ENCODE assay signal across 22 cellular contexts in genomic region chrX:71158603-71159002, GRCh38. TPM values are rescaled to one million over a fixed set of nuclear protein-coding genes. Genes with fewer than 3 reads are reported as not detected.
DNase-seq lines count a peak whose midpoint lies in the region; ATAC-seq and TF ChIP-seq lines count a peak whose summit lies in the region.
"Had no signal": no experiment of that assay in that cellular context is flagged by ENCODE, and none has a peak within 500 bp of the region (broad histone marks: within the 10 kb centered on the region; RNA-seq: fewer than 3 reads in every experiment).

No MANE protein-coding gene starts in this region.

- peak overlapping the region in 1 of 4 donors; percentile 50 for H3K4me3 Mint-ChIP-seq in CD4-positive, CD25-positive, alpha-beta regulatory T cell
- H3K4me3 Mint-ChIP-seq in central memory CD8-positive, alpha-beta T cell, result no peak overlapping the region
- H3K4me3 Mint-ChIP-seq in endothelial cell (ENCODE audit: unreplicated experiment), result peak overlapping the region; percentile 39
- H3K4me3 Mint-ChIP-seq: CD14-positive monocyte; CD4-positive, alpha-beta T cell; CD8-positive, alpha-beta T cell had no signal

- CTCF ChIA-PET in HEK293 (lab: Yijun Ruan, JAX), result no interaction called here

- DNase-seq in CD4-positive, CD25-positive, alpha-beta regulatory T cell, result no peak
- DNase-seq in central memory CD8-positive, alpha-beta T cell (ENCODE audit: low spot score in 2 of 2), result no peak
- DNase-seq in endothelial cell (ENCODE audit: low spot score) (no peak), NOMO-1 treated with DMSO at 0.1 percent for 48 hours (lab: John Stamatoyannopoulos, UW; ENCODE audit: unreplicated experiment) (no peak)
- no peak for DNase-seq in effector memory CD4-positive, alpha-beta T cell
- DNase-seq in activated T-cell treated with anti-CD3 and anti-CD28 coated beads, Interleukin-2, amount 50 U/mL, for 1 hour, result no peak
- DNase-seq: 8988T; ACHN; BE2C; C1 segment of cervical spinal cord; Caco-2; Calu3; CD4-positive, alpha-beta T cell; CD8-positive, alpha-beta T cell; DMS79 treated with DMSO at 0.1 percent for 48 hours; GF-D8 had no signal

- no peaks in the 10 kb centered on the region for H3K9me3 ChIP-seq in CD4-positive, CD25-positive, alpha-beta regulatory T cell (ENCODE audit: control insufficient read depth in 2 of 2, low read length in 2 of 2)
- H3K9me3 ChIP-seq in HEK293 (ENCODE audit: control insufficient read depth, insufficient read depth, low read depth, low read length), result no peaks in the 10 kb centered on the region
- H3K9me3 ChIP-seq in effector memory CD4-positive, alpha-beta T cell (ENCODE audit: control insufficient read depth, low read length), result no peaks in the 10 kb centered on the region
- H3K9me3 ChIP-seq: BE2C, BLaER1, Caco-2 had no signal

- no peak overlapping the region for H3K27ac ChIP-seq in CD4-positive, CD25-positive, alpha-beta regulatory T cell (ENCODE audit: insufficient read depth, low read length, poor library complexity, severe bottlenecking)
- H3K27ac ChIP-seq in HEK293 (ENCODE audit: extremely low read depth, low read depth, low read length), result no peak overlapping the region
- H3K27ac ChIP-seq in effector memory CD4-positive, alpha-beta T cell (ENCODE audit: insufficient read depth, low read length, poor library complexity, severe bottlenecking), result no peak overlapping the region
- H3K27ac ChIP-seq: BLaER1 had no signal

- peak overlapping the region in 2 of 3 donors; percentile 39 to 45 for H3K27ac Mint-ChIP-seq in CD4-positive, CD25-positive, alpha-beta regulatory T cell
- H3K27ac Mint-ChIP-seq in central memory CD8-positive, alpha-beta T cell (ENCODE audit: low read depth), result peak overlapping the region; percentile 69
- no peak overlapping the region for H3K27ac Mint-ChIP-seq in endothelial cell (ENCODE audit: unreplicated experiment)
- H3K27ac Mint-ChIP-seq: CD8-positive, alpha-beta T cell had no signal

- peaks cover 4% of the 10 kb centered on the region for H3K36me3 ChIP-seq in CD4-positive, CD25-positive, alpha-beta regulatory T cell (ENCODE audit: control insufficient read depth, insufficient read depth, low read length)
- no peaks in the 10 kb centered on the region for H3K36me3 ChIP-seq in HEK293 (ENCODE audit: control insufficient read depth in 2 of 2, insufficient read depth in 1 of 2, low read length in 2 of 2)
- H3K36me3 ChIP-seq in effector memory CD4-positive, alpha-beta T cell (ENCODE audit: control insufficient read depth, insufficient read depth, low read length), result no peaks in the 10 kb centered on the region
- H3K36me3 ChIP-seq: BE2C, BLaER1 had no signal

- H3K27me3 ChIP-seq in CD4-positive, CD25-positive, alpha-beta regulatory T cell (ENCODE audit: control insufficient read depth, insufficient read depth, low read length), result no peaks in the 10 kb centered on the region
- H3K27me3 ChIP-seq in effector memory CD4-positive, alpha-beta T cell (replicated peaks; ENCODE audit: control insufficient read depth, insufficient read depth, low read length, poor library complexity, severe bottlenecking), result no peaks in the 10 kb centered on the region
- H3K27me3 ChIP-seq: BE2C had no signal

- peaks cover 0 to 15% (median 6%) of the 10 kb centered on the region in 4 donors for H3K4me1 Mint-ChIP-seq in CD4-positive, CD25-positive, alpha-beta regulatory T cell
- H3K4me1 Mint-ChIP-seq in central memory CD8-positive, alpha-beta T cell, result peaks cover 11% of the 10 kb centered on the region
- H3K4me1 Mint-ChIP-seq in endothelial cell (ENCODE audit: unreplicated experiment), result peaks cover 4% of the 10 kb centered on the region

- no peaks in the 10 kb centered on the region for H3K9me3 Mint-ChIP-seq in CD4-positive, CD25-positive, alpha-beta regulatory T cell
- H3K9me3 Mint-ChIP-seq in central memory CD8-positive, alpha-beta T cell, result no peaks in the 10 kb centered on the region
- no peaks in the 10 kb centered on the region for H3K9me3 Mint-ChIP-seq in endothelial cell (ENCODE audit: unreplicated experiment)
- H3K9me3 Mint-ChIP-seq: CD4-positive, alpha-beta T cell; CD8-positive, alpha-beta T cell had no signal

- TF ChIP-seq CTCF in HEK293 (tag by site-specific recombination; IDR thresholded peaks at IDR 0.05), result no peak
- TF ChIP-seq CTCF in endothelial cell (IDR thresholded peaks at IDR 0.05; ENCODE audit: unreplicated experiment), result no peak

- ATAC-seq in CD4-positive, CD25-positive, alpha-beta regulatory T cell (ENCODE audit: low read depth in 2 of 2), result no peak
- ATAC-seq in central memory CD8-positive, alpha-beta T cell (replicated peaks; ENCODE audit: extremely low read depth, poor library complexity, severe bottlenecking), result no peak
- no peak for ATAC-seq in HG02623 (IDR thresholded peaks at IDR 0.05; ENCODE audit: unreplicated experiment)

- H3K27me3 Mint-ChIP-seq in CD4-positive, CD25-positive, alpha-beta regulatory T cell, result no peaks in the 10 kb centered on the region
- no peaks in the 10 kb centered on the region for H3K27me3 Mint-ChIP-seq in central memory CD8-positive, alpha-beta T cell
- peaks cover 4% of the 10 kb centered on the region for H3K27me3 Mint-ChIP-seq in endothelial cell (ENCODE audit: unreplicated experiment)
- H3K27me3 Mint-ChIP-seq: CD4-positive, alpha-beta T cell had no signal

- no peak overlapping the region for H3K4me3 ChIP-seq in CD4-positive, CD25-positive, alpha-beta regulatory T cell (ENCODE audit: low read depth, low read length)
- H3K4me3 ChIP-seq in HEK293 (ENCODE audit: low read depth, low read length), result no peak overlapping the region
- H3K4me3 ChIP-seq in effector memory CD4-positive, alpha-beta T cell (ENCODE audit: insufficient read depth, low read depth, low read length, poor library complexity, severe bottlenecking), result no peak overlapping the region
- H3K4me3 ChIP-seq: BLaER1 had no signal

- POLR2A ChIA-PET in HEK293 (lab: Yijun Ruan, JAX), result no interaction called here

- H3K36me3 Mint-ChIP-seq in CD4-positive, CD25-positive, alpha-beta regulatory T cell, result peaks cover 6% of the 10 kb centered on the region
- peaks cover 3% of the 10 kb centered on the region for H3K36me3 Mint-ChIP-seq in central memory CD8-positive, alpha-beta T cell (ENCODE audit: insufficient read depth)
- H3K36me3 Mint-ChIP-seq in endothelial cell (ENCODE audit: low read depth, unreplicated experiment), result peaks cover 5% of the 10 kb centered on the region

- peaks cover 7% of the 10 kb centered on the region for H3K4me1 ChIP-seq in CD4-positive, CD25-positive, alpha-beta regulatory T cell (ENCODE audit: control insufficient read depth, insufficient read depth, low read length, poor library complexity, severe bottlenecking)
- no peaks in the 10 kb centered on the region for H3K4me1 ChIP-seq in HEK293 (ENCODE audit: control insufficient read depth, insufficient read depth, low read length)
- no peaks in the 10 kb centered on the region for H3K4me1 ChIP-seq in effector memory CD4-positive, alpha-beta T cell (ENCODE audit: control insufficient read depth, insufficient read depth, low read length, poor library complexity, severe bottlenecking)
- H3K4me1 ChIP-seq: BE2C, Caco-2 had no signal

TF ChIP-seq in HEK293, 187 proteins besides CTCF, POLR2A, EP300 and RAD21:
- TF ChIP-seq PRDM1 (tag by site-specific recombination; IDR thresholded peaks at IDR 0.05) (peak; percentile 63; the same call in 1 of the 2 replicates), ZNF155 (tag by site-specific recombination; IDR thresholded peaks at IDR 0.05) (no peak)

RNA-seq across cellular contexts. Expression of gene NLGN3, which starts 14.0 kb away (rescaled TPM):
- 4.4 TPM for total RNA-seq in CD4-positive, CD25-positive, alpha-beta regulatory T cell
- polyA plus RNA-seq in CD4-positive, CD25-positive, alpha-beta regulatory T cell, result under 1 TPM in 1 of 4 donors, not detected in 3; 0.05 TPM
- 1.7 TPM for total RNA-seq in endothelial cell (ENCODE audit: unreplicated experiment)

RNA-seq across cellular contexts. Expression of gene MED12, which starts 40.2 kb away (rescaled TPM):
- 83.8 TPM for total RNA-seq in CD4-positive, CD25-positive, alpha-beta regulatory T cell
- polyA plus RNA-seq in CD4-positive, CD25-positive, alpha-beta regulatory T cell, result 1 to 10 TPM; 6.3 to 9.7 (median 8.2) TPM
- 128 TPM for total RNA-seq in endothelial cell (ENCODE audit: unreplicated experiment)

RNA-seq across cellular contexts. Expression of gene IL2RG, which starts 47.2 kb away (rescaled TPM):
- 504 TPM for total RNA-seq in CD4-positive, CD25-positive, alpha-beta regulatory T cell
- 1,000 to 10,000 TPM in 3 of 4 donors, 100 to 1,000 TPM in 1; 997 to 1,278 (median 1,072) TPM for polyA plus RNA-seq in CD4-positive, CD25-positive, alpha-beta regulatory T cell
- not detected for total RNA-seq in endothelial cell (ENCODE audit: unreplicated experiment)
- polyA plus RNA-seq: AG04450 had no signal

RNA-seq across cellular contexts. Expression of gene CXorf65, which starts 52.1 kb away (rescaled TPM):
- total RNA-seq in CD4-positive, CD25-positive, alpha-beta regulatory T cell, result 81.0 TPM
- polyA plus RNA-seq in CD4-positive, CD25-positive, alpha-beta regulatory T cell, result 1 to 10 TPM; 1.6 to 4.3 (median 3.2) TPM
- total RNA-seq in endothelial cell (ENCODE audit: unreplicated experiment), result not detected
- total RNA-seq: A673, Caco-2, Calu3 had no signal
- polyA plus RNA-seq: AG04450, CD14-positive monocyte had no signal

Comparison
In these comparisons a context has a peak if more than half of its experiments do, and no peak if none do; other contexts are left out.
1. RNA of gene IL2RG, which starts 47.2 kb away (total RNA-seq): 504 TPM in CD4-positive, CD25-positive, alpha-beta regulatory T cell (single experiment); not detected in endothelial cell (single experiment); every median in the first group is over 100 times any median in the second.